ENCODE assay signal across 24 cellular contexts in genomic region chr18:42619771-42620170, GRCh38.
DNase-seq lines count a peak whose midpoint lies in the region; FAIRE-seq lines count a peak whose summit lies in the region.
"Had no signal": no experiment of that assay in that cellular context is flagged by ENCODE, and none has a peak within 500 bp of the region (broad histone marks: within the 10 kb centered on the region; RNA-seq: fewer than 3 reads in every experiment).

No MANE protein-coding gene starts in this region.

- H3K14ac ChIP-seq in trophoblast cell (ENCODE audit: low read length): no peak overlapping the region

- H3K79me2 ChIP-seq in trophoblast cell (ENCODE audit: control insufficient read depth, insufficient read depth, low read length, poor library complexity): no peaks in the 10 kb centered on the region

- H4K91ac ChIP-seq in trophoblast cell (ENCODE audit: low read depth, low read length): no peak overlapping the region

- FAIRE-seq in colon (lab: Jason Lieb, UNC): peak; percentile 5
- FAIRE-seq: A204.1, GM12878, GM12892, GM18507 had no signal

- H3K4ac ChIP-seq in trophoblast cell (ENCODE audit: low read depth, low read length): no peak overlapping the region

- no peaks in the 10 kb centered on the region for H3K27me3 ChIP-seq in trophoblast cell (ENCODE audit: insufficient read depth, low read length)
- H3K27me3 ChIP-seq: BE2C, BLaER1 had no signal

- H3K4me3 ChIP-seq in trophoblast cell (ENCODE audit: low read depth, low read length): no peak overlapping the region
- H3K4me3 ChIP-seq: BLaER1, GM12878 had no signal

- no peak overlapping the region for H4K8ac ChIP-seq in trophoblast cell (ENCODE audit: low read depth, low read length)

- peaks cover 0 to 2% of the 10 kb centered on the region in 2 experiments for H3K4me1 ChIP-seq in trophoblast cell (ENCODE audit: control insufficient read depth in 1 of 2, insufficient read depth in 2 of 2, low read length in 2 of 2)
- H3K4me1 ChIP-seq: BLaER1 had no signal

- no peak overlapping the region for H3K23ac ChIP-seq in trophoblast cell (ENCODE audit: low read length)

- DNase-seq in trophoblast cell: peak; percentile 19 to 87
- no peak for DNase-seq in KG1 (lab: John Stamatoyannopoulos, UW)
- DNase-seq in NCI-H345 (lab: John Stamatoyannopoulos, UW): no peak
- no peak for DNase-seq in DMS 273 (lab: John Stamatoyannopoulos, UW; ENCODE audit: unreplicated experiment)
- DNase-seq: 8988T; ACHN; BE2C; C1 segment of cervical spinal cord; CD4-positive, alpha-beta memory T cell; CD4-positive, CD25-positive, alpha-beta regulatory T cell; CD8-positive, alpha-beta memory T cell; COR-L47; DMS 273 treated with DMSO at 0.1 percent for 48 hours; DMS153; DMS79; DND-41; EL; GDM1 had no signal

- H3K9ac ChIP-seq in trophoblast cell (ENCODE audit: low read length): no peak overlapping the region
- H3K9ac ChIP-seq: BLaER1 had no signal

- H3K9me3 ChIP-seq in trophoblast cell (ENCODE audit: insufficient read depth, low read depth, low read length): no peaks in the 10 kb centered on the region
- H3K9me3 ChIP-seq: BE2C, BLaER1 had no signal

- no peak overlapping the region for H2BK12ac ChIP-seq in trophoblast cell (ENCODE audit: low read length)

- H4K12ac ChIP-seq in trophoblast cell (ENCODE audit: low read depth, low read length): no peak overlapping the region

- no peak overlapping the region for H2AFZ ChIP-seq in trophoblast cell (ENCODE audit: insufficient read depth, low read length, poor library complexity)

- H2AK5ac ChIP-seq in trophoblast cell (ENCODE audit: low read length): no peak overlapping the region

- no peak overlapping the region for H3K4me2 ChIP-seq in trophoblast cell (ENCODE audit: low read length)
- H3K4me2 ChIP-seq: BLaER1 had no signal

- no CpG with 5 or more reads among the region's 1 CpG for WGBS in trophoblast cell (ENCODE audit: extremely low coverage, insufficient coverage, insufficient read length)

- H2BK5ac ChIP-seq in trophoblast cell (ENCODE audit: low read depth, low read length, poor library complexity): no peak overlapping the region

- H2BK120ac ChIP-seq in trophoblast cell (ENCODE audit: insufficient read depth, low read length, poor library complexity): no peak overlapping the region

- H3K27ac ChIP-seq in trophoblast cell (ENCODE audit: low read depth, low read length): no peak overlapping the region
- H3K27ac ChIP-seq: BLaER1 had no signal

- no peaks in the 10 kb centered on the region for H3K36me3 ChIP-seq in trophoblast cell (ENCODE audit: control insufficient read depth in 1 of 2, insufficient read depth in 2 of 2, low read length in 2 of 2)
- H3K36me3 ChIP-seq: BE2C, BLaER1 had no signal

- peaks cover 2% of the 10 kb centered on the region for H3K79me1 ChIP-seq in trophoblast cell (ENCODE audit: low read length)

- no peak overlapping the region for H3K18ac ChIP-seq in trophoblast cell (ENCODE audit: low read length)

Comparison
In these comparisons a context has a peak if more than half of its experiments do, and no peak if none do; other contexts are left out.
1. DNase-seq: peak in trophoblast cell (2 of 2); none in KG1 (single experiment), NCI-H345 (single experiment) and DMS 273 (single experiment).